Comparison of ENCODE assay signal across 10 cellular contexts in the genomic region with DNA sequence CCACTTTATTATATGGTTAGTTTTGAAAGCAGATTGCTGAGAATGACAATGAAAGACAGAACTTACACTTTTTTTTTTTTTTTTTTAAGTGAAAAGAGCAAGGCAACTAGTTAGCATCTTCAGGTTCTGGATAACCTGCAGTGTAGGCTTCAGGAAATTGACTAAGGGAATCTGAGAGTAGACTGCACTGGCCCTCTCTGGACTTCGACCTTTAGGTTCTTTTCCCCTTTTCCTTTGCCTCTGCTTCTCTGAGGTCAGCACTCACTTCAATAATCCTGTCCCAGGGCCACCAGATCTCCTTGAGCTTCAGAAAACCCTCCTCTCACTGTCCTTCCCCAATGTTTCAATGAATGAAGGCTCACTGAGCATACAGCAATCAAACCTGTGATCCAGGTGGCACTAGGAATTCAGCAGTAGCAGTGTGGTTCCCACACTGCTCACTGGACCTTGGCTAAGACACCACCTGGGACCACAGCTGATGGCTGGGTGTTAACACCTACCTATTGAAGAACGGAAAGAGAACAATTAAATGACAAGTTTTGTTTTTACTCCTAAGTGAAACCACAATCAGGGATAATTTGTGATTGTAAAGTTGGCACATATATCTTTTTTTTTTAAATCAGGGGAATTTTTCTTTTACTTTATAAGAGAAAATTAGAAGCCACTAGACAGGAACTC.
DNase-seq lines count a peak whose midpoint lies in the region; ATAC-seq and TF ChIP-seq lines count a peak whose summit lies in the region.
"Had no signal": no experiment of that assay in that cellular context is flagged by ENCODE, and none has a peak within 500 bp of the region (broad histone marks: within the 10 kb centered on the region; RNA-seq: fewer than 3 reads in every experiment).

No MANE protein-coding gene starts in this region.

- H3K27me3 ChIP-seq in colonic mucosa, result no peaks in the 10 kb centered on the region
- no peaks in the 10 kb centered on the region for H3K27me3 ChIP-seq in tibial artery
- no peaks in the 10 kb centered on the region for H3K27me3 ChIP-seq in upper lobe of left lung

- H3K4me3 ChIP-seq in colonic mucosa, result no peak overlapping the region
- no peak overlapping the region for H3K4me3 ChIP-seq in tibial artery
- H3K4me3 ChIP-seq in upper lobe of left lung, result no peak overlapping the region

- H3K9me3 ChIP-seq in colonic mucosa (no peaks in the 10 kb centered on the region), tibial artery (no peaks in the 10 kb centered on the region), upper lobe of left lung (no peaks in the 10 kb centered on the region)

- TF ChIP-seq CTCF in colonic mucosa (IDR thresholded peaks at IDR 0.05) (no peak), tibial artery (IDR thresholded peaks at IDR 0.05) (no peak), upper lobe of left lung (IDR thresholded peaks at IDR 0.05) (no peak)

- WGBS in upper lobe of left lung, 2 donors, result 72% methylated on average over 2 of the region's 2 CpGs

- DNase-seq in colonic mucosa (no peak), tibial artery (no peak), upper lobe of left lung (no peak), left cardiac atrium (no peak), left lobe of liver (ENCODE audit: low spot score) (no peak)
- DNase-seq: NCI-H774; stimulated activated naive CD4-positive, alpha-beta T cell treated with Interleukin-2 at 50 U/mL for 16 hours had no signal

- intact Hi-C loops in colonic mucosa (cut with DNase I), result no loop called here
- intact Hi-C loops in tibial artery (cut with DNase I; ENCODE audit: low total_unique reads), result no loop called here
- intact Hi-C loops in left cardiac atrium (cut with DNase I), result no loop called here

- H3K4me1 ChIP-seq in colonic mucosa, result no peaks in the 10 kb centered on the region
- H3K4me1 ChIP-seq in tibial artery, result peaks cover 0 to 12% (median 0%) of the 10 kb centered on the region in 4 donors
- H3K4me1 ChIP-seq in upper lobe of left lung, result peaks cover 9 to 23% (median 13%) of the 10 kb centered on the region in 4 donors

- H3K36me3 ChIP-seq in colonic mucosa (no peaks in the 10 kb centered on the region), tibial artery (no peaks in the 10 kb centered on the region), upper lobe of left lung (no peaks in the 10 kb centered on the region)

- TF ChIP-seq EP300 in upper lobe of left lung (IDR thresholded peaks at IDR 0.05), result no peak

- H3K9ac ChIP-seq in colonic mucosa (ENCODE audit: low read depth in 2 of 2, low read length in 2 of 2), result no peak overlapping the region

- no peak for TF ChIP-seq POLR2A in upper lobe of left lung (IDR thresholded peaks at IDR 0.05)

- ATAC-seq in GM18508 (IDR thresholded peaks at IDR 0.05; ENCODE audit: insufficient read depth, unreplicated experiment) (peak; percentile 76), GM19463 (IDR thresholded peaks at IDR 0.05; ENCODE audit: unreplicated experiment) (peak; percentile 76), HG03139 (IDR thresholded peaks at IDR 0.05; ENCODE audit: unreplicated experiment) (peak; percentile 60), upper lobe of left lung (ENCODE audit: low FRiP score in 2 of 2) (no peak), left cardiac atrium (no peak), left lobe of liver (no peak)

- peak overlapping the region; percentile 9 for H3K27ac ChIP-seq in colonic mucosa
- no peak overlapping the region for H3K27ac ChIP-seq in tibial artery
- no peak overlapping the region for H3K27ac ChIP-seq in upper lobe of left lung

Comparison
In these comparisons a context has a peak if more than half of its experiments do, and no peak if none do; other contexts are left out.
1. ATAC-seq: peak in GM18508 (single experiment), GM19463 (single experiment) and HG03139 (single experiment); none in upper lobe of left lung (0 of 2), left cardiac atrium (0 of 2) and left lobe of liver (single experiment).